ENCODE assay signal across 22 cellular contexts in the genomic region with DNA sequence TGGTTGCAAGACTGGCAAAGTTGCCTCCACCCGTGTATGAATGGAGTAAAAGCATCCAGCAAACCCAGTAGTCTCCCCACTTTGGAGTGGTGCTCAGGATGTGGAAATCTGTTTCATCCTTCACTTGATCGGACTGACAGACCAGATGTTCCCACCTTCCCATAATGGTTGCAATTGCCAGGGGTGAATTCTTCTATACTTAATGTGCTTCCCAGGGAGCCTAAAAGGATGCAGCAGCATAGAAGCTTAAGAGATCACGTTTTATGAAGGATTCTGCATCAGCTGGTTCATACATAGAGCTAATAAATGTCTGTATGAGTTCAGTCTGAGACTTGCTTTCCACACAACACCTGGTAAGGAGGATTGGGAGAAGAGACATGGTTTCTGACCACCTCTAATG.
"Had no signal": no experiment of that assay in that cellular context is flagged by ENCODE, and none has a peak within 500 bp of the region (broad histone marks: within the 10 kb centered on the region; RNA-seq: fewer than 3 reads in every experiment).

No MANE protein-coding gene starts in this region.

- H3K9me3 Mint-ChIP-seq: effector memory CD8-positive, alpha-beta T cell had no signal

- H3K4me3 ChIP-seq: colonic mucosa, gastrocnemius medialis, heart left ventricle, hepatocyte, left lung, lower lobe of right lung, mucosa of descending colon had no signal

- H3K36me3 ChIP-seq: colonic mucosa, gastrocnemius medialis, heart left ventricle, left lung, lower lobe of right lung had no signal

- H3K4me1 ChIP-seq: colonic mucosa, gastrocnemius medialis, left lung, lower lobe of right lung had no signal

- DNase-seq: colonic mucosa; cortex of kidney; effector CD8-positive, alpha-beta T cell; effector memory CD8-positive, alpha-beta T cell; endodermal cell; erythroblast; foreskin fibroblast; foreskin melanocyte; gastrocnemius medialis; heart left ventricle; left cardiac atrium; left lung; left ventricle myocardium superior; lower lobe of right lung; mesenchymal stem cell; mucosa of descending colon; naive B cell had no signal

- H3K9me3 ChIP-seq: colonic mucosa, gastrocnemius medialis, left lung, lower lobe of right lung, mucosa of descending colon had no signal

- H3K27ac ChIP-seq: colonic mucosa, epithelial cell of prostate, gastrocnemius medialis, hepatocyte, left lung, lower lobe of right lung had no signal

- H3K4me3 Mint-ChIP-seq: dendritic cell treated with granulocyte-macrophage colony-stimulating factor and Interleukin-4, amounts not matched to agents 40 ng/mL and 50 ng/mL, for 4 days; effector memory CD8-positive, alpha-beta T cell; endodermal cell; mesothelial cell of epicardium; naive B cell had no signal

- ATAC-seq: effector memory CD8-positive, alpha-beta T cell; esophagus mucosa; gastrocnemius medialis; left lung; lower lobe of right lung; mucosa of descending colon had no signal

- H3K27ac Mint-ChIP-seq: dendritic cell treated with granulocyte-macrophage colony-stimulating factor and Interleukin-4, amounts not matched to agents 40 ng/mL and 50 ng/mL, for 4 days; effector memory CD8-positive, alpha-beta T cell; endodermal cell; mesothelial cell of epicardium had no signal

- H3K27me3 ChIP-seq: colonic mucosa, gastrocnemius medialis, heart left ventricle, hepatocyte, left lung had no signal
